ENCODE assay signal across 1 cellular context in the genomic region with DNA sequence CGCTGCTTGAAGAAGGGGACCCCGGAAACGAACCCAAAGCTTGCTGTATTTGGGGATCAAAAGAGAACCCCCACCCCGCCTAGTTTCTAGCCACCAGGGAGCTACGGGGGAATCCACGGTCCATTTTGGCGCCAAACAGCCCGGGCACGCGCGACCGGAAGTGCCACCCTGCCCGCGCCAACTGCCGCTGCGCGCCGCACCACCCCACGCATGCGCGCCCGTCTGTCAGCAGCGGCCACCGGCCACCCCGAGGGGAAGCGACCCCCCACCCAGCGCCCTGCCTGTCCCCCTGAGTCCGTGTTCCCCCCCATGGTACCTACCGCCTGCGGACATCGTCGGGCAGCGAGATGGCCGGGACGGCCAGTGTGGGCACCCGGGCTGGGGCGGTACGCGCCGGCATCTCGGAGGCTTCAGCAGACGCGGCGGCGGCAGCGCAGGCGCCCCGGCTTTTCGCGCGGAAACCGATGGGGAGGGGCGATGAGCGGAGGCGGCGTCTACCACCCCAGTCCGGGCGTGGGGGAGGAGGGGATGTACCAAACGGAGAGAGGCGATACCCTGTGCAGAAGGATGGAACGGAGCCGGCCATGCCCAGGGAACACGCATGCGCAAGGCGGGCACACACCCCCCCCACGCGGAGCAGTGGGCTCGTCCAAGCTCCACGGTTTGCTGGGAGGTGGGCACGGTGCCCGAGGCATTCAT.
A peak's percentile ranks its signal among the peaks of the same experiment; 100 is the strongest.
TF ChIP-seq lines count a peak whose summit lies in the region.

DNMT1 (minus strand) TSS at position 454 of the 699 bp plus-strand sequence; CDS start at position 400, 54 bp downstream.

TF ChIP-seq in WTC11, 78 proteins besides CTCF, POLR2A, EP300 and RAD21 (continued from another document):
- TF ChIP-seq, protein P1, sequence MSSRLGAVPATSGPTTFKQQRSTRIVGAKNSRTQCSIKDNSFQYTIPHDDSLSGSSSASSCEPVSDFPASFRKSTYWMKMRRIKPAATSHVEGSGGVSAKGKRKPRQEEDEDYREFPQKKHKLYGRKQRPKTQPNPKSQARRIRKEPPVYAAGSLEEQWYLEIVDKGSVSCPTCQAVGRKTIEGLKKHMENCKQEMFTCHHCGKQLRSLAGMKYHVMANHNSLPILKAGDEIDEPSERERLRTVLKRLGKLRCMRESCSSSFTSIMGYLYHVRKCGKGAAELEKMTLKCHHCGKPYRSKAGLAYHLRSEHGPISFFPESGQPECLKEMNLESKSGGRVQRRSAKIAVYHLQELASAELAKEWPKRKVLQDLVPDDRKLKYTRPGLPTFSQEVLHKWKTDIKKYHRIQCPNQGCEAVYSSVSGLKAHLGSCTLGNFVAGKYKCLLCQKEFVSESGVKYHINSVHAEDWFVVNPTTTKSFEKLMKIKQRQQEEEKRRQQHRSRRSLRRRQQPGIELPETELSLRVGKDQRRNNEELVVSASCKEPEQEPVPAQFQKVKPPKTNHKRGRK (CRISPR knock-in tag; IDR thresholded peaks at IDR 0.05; ENCODE audit: borderline replicate concordance) = no peak
- no peak for TF ChIP-seq ZNF396 (CRISPR knock-in tag; IDR thresholded peaks at IDR 0.05; ENCODE audit: borderline replicate concordance)
- TF ChIP-seq JUN (CRISPR knock-in tag; IDR thresholded peaks at IDR 0.05) = peak; percentile 85
- TF ChIP-seq, protein P2, sequence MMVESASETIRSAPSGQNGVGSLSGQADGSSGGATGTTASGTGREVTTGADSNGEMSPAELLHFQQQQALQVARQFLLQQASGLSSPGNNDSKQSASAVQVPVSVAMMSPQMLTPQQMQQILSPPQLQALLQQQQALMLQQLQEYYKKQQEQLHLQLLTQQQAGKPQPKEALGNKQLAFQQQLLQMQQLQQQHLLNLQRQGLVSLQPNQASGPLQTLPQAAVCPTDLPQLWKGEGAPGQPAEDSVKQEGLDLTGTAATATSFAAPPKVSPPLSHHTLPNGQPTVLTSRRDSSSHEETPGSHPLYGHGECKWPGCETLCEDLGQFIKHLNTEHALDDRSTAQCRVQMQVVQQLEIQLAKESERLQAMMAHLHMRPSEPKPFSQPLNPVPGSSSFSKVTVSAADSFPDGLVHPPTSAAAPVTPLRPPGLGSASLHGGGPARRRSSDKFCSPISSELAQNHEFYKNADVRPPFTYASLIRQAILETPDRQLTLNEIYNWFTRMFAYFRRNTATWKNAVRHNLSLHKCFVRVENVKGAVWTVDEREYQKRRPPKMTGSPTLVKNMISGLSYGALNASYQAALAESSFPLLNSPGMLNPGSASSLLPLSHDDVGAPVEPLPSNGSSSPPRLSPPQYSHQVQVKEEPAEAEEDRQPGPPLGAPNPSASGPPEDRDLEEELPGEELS (CRISPR knock-in tag; IDR thresholded peaks at IDR 0.05) = peak; percentile 71
- peak; percentile 78 for TF ChIP-seq SP1 (CRISPR knock-in tag; conservative IDR thresholded peaks at IDR 0.05)
- 0 out of 2 replicates have a peak, but pooled peaks have one; percentile 86 for TF ChIP-seq STAT6 (CRISPR knock-in tag; conservative IDR thresholded peaks at IDR 0.05; ENCODE audit: low read depth)
- TF ChIP-seq TCF7 (CRISPR knock-in tag; IDR thresholded peaks at IDR 0.05; ENCODE audit: low read depth) = no peak
- no peak for TF ChIP-seq AR (CRISPR knock-in tag; IDR thresholded peaks at IDR 0.05)
- TF ChIP-seq ZNF281 (CRISPR knock-in tag; IDR thresholded peaks at IDR 0.05) = peak; percentile 28; the same call in 1 of the 2 replicates
- TF ChIP-seq SMAD3 (CRISPR knock-in tag; IDR thresholded peaks at IDR 0.05; ENCODE audit: borderline replicate concordance) = 0 out of 2 replicates have a peak, but pooled peaks have one; percentile 86
- peak; percentile 89 for TF ChIP-seq ZNF232 (CRISPR knock-in tag; IDR thresholded peaks at IDR 0.05)
- TF ChIP-seq HMGXB4 (CRISPR knock-in tag; IDR thresholded peaks at IDR 0.05) = peak; percentile 82
- TF ChIP-seq IRF1 (CRISPR knock-in tag; IDR thresholded peaks at IDR 0.05) = peak; percentile 56; the same call in 1 of the 2 replicates
- TF ChIP-seq, protein P3, sequence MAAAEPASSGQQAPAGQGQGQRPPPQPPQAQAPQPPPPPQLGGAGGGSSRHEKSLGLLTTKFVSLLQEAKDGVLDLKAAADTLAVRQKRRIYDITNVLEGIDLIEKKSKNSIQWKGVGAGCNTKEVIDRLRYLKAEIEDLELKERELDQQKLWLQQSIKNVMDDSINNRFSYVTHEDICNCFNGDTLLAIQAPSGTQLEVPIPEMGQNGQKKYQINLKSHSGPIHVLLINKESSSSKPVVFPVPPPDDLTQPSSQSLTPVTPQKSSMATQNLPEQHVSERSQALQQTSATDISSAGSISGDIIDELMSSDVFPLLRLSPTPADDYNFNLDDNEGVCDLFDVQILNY (CRISPR knock-in tag; IDR thresholded peaks at IDR 0.05) = peak; percentile 99
- TF ChIP-seq TP53 (CRISPR knock-in tag; IDR thresholded peaks at IDR 0.05) = peak; percentile 67; the same call in 1 of the 2 replicates
- 0 out of 2 replicates have a peak, but pooled peaks have one; percentile 36 for TF ChIP-seq USF2 (CRISPR knock-in tag; IDR thresholded peaks at IDR 0.05)
- TF ChIP-seq E2F4 (CRISPR knock-in tag; IDR thresholded peaks at IDR 0.05; ENCODE audit: borderline replicate concordance, low read depth) = no peak
- TF ChIP-seq MYBL2 (CRISPR knock-in tag; IDR thresholded peaks at IDR 0.05) = peak; percentile 40; the same call in 1 of the 2 replicates
- peak; percentile 43; the same call in 1 of the 2 replicates for TF ChIP-seq GABPB1 (CRISPR knock-in tag; IDR thresholded peaks at IDR 0.05)
